Comparison of ENCODE assay signal across 10 cellular contexts in genomic region chr16:70687172-70687531, GRCh38. TPM values are rescaled to one million over a fixed set of nuclear protein-coding genes. Genes with fewer than 3 reads are reported as not detected.
DNase-seq lines count a peak whose midpoint lies in the region; ATAC-seq and TF ChIP-seq lines count a peak whose summit lies in the region.
"Had no signal": no experiment of that assay in that cellular context is flagged by ENCODE, and none has a peak within 500 bp of the region (broad histone marks: within the 10 kb centered on the region; RNA-seq: fewer than 3 reads in every experiment).

No MANE protein-coding gene starts in this region.

- no peak overlapping the region for H3K4me3 ChIP-seq in CD4-positive, alpha-beta memory T cell (ENCODE audit: low read length in 2 of 2)
- no peak overlapping the region for H3K4me3 ChIP-seq in NT2/D1 (ENCODE audit: insufficient read length, low read depth)
- H3K4me3 ChIP-seq in esophagus squamous epithelium: no peak overlapping the region
- no peak overlapping the region for H3K4me3 ChIP-seq in prostate gland
- H3K4me3 ChIP-seq in BE2C (ENCODE audit: low read depth, low read length): no peak overlapping the region

- H3K4me1 ChIP-seq in CD4-positive, alpha-beta memory T cell (ENCODE audit: insufficient read depth, low read length): peaks cover 7% of the 10 kb centered on the region
- peaks cover 36% of the 10 kb centered on the region for H3K4me1 ChIP-seq in NT2/D1 (ENCODE audit: insufficient read depth, insufficient read length)
- H3K4me1 ChIP-seq in esophagus squamous epithelium: peaks cover 80 to 95% (median 86%) of the 10 kb centered on the region in 3 donors
- H3K4me1 ChIP-seq in prostate gland (replicated peaks): peaks cover 38% of the 10 kb centered on the region
- H3K4me1 ChIP-seq in BE2C: peaks cover 34% of the 10 kb centered on the region
- H3K4me1 ChIP-seq: pancreas had no signal

- H3K36me3 ChIP-seq in CD4-positive, alpha-beta memory T cell (ENCODE audit: insufficient read depth, low read length): no peaks in the 10 kb centered on the region
- peaks cover 29% of the 10 kb centered on the region for H3K36me3 ChIP-seq in NT2/D1 (ENCODE audit: insufficient read depth, insufficient read length, low read length)
- H3K36me3 ChIP-seq in esophagus squamous epithelium: peaks cover 0 to 8% (median 0%) of the 10 kb centered on the region in 3 donors
- no peaks in the 10 kb centered on the region for H3K36me3 ChIP-seq in prostate gland
- H3K36me3 ChIP-seq in BE2C: peaks cover 3% of the 10 kb centered on the region; the same call in 1 of the 2 replicates
- H3K36me3 ChIP-seq: pancreas had no signal

- POLR2A ChIA-PET in CD4-positive, alpha-beta memory T cell (lab: Charles Lee; ENCODE audit: partially characterized antibody): no interaction called here

- TF ChIP-seq POLR2A in esophagus squamous epithelium (IDR thresholded peaks at IDR 0.05) (no peak), prostate gland (IDR thresholded peaks at IDR 0.05) (no peak)

- 61 to 88% methylated on average over 1 to 4 of the region's 6 CpGs for WGBS in esophagus squamous epithelium, 2 donors
- WGBS in prostate gland: 56% methylated on average over 2 of the region's 6 CpGs

- ATAC-seq in GM21515 (IDR thresholded peaks at IDR 0.05; ENCODE audit: unreplicated experiment): no peak
- ATAC-seq in HG02642 (IDR thresholded peaks at IDR 0.05; ENCODE audit: poor library complexity, unreplicated experiment): no peak
- ATAC-seq: pancreas had no signal

- no peak overlapping the region for H3K27ac ChIP-seq in CD4-positive, alpha-beta memory T cell (ENCODE audit: low read depth, low read length)
- H3K27ac ChIP-seq in esophagus squamous epithelium (peak overlapping the region; percentile 88 to 95 (median 92)), prostate gland (peak overlapping the region; percentile 82 to 92)

- peaks cover 5% of the 10 kb centered on the region for H3K27me3 ChIP-seq in CD4-positive, alpha-beta memory T cell (ENCODE audit: insufficient read depth, low read length)
- H3K27me3 ChIP-seq in NT2/D1 (ENCODE audit: insufficient read depth, insufficient read length) (no peaks in the 10 kb centered on the region), esophagus squamous epithelium (no peaks in the 10 kb centered on the region), prostate gland (replicated peaks; ENCODE audit: insufficient read depth) (no peaks in the 10 kb centered on the region), BE2C (no peaks in the 10 kb centered on the region)
- H3K27me3 ChIP-seq: pancreas had no signal

- intact Hi-C loops in CD4-positive, alpha-beta memory T cell (cut with micrococcal nuclease): loop anchor here (5.0 kb wide), 1 partner anchor 50 kb away; no protein-coding TSS in a partner anchor
- intact Hi-C loops in esophagus squamous epithelium (cut with DNase I) (no loop called here), prostate gland (cut with DNase I) (no loop called here)

- H3K9ac ChIP-seq in NT2/D1 (ENCODE audit: insufficient read length, low read depth): peak overlapping the region; percentile 77

- H3K4me1 Mint-ChIP-seq in CD4-positive, alpha-beta memory T cell: peaks cover 0 to 8% (median 3%) of the 10 kb centered on the region in 4 donors

- TF ChIP-seq CTCF in esophagus squamous epithelium (IDR thresholded peaks at IDR 0.05) (no peak), prostate gland (IDR thresholded peaks at IDR 0.05) (no peak), BE2C (IDR thresholded peaks at IDR 0.05; ENCODE audit: low read depth, low read length) (no peak)

- CTCF ChIA-PET in CD4-positive, alpha-beta memory T cell (lab: Charles Lee; ENCODE audit: partially characterized antibody): interaction anchor here (0.6 kb wide), 1 partner anchor 97 kb away, joined by 3 read pairs; no protein-coding TSS in a partner anchor

- H3K9me3 Mint-ChIP-seq in CD4-positive, alpha-beta memory T cell: no peaks in the 10 kb centered on the region

- no peaks in the 10 kb centered on the region for H3K9me3 ChIP-seq in CD4-positive, alpha-beta memory T cell (ENCODE audit: control insufficient read depth in 1 of 2, low read length in 2 of 2)
- H3K9me3 ChIP-seq in NT2/D1 (ENCODE audit: insufficient read depth, low read length): no peaks in the 10 kb centered on the region
- no peaks in the 10 kb centered on the region for H3K9me3 ChIP-seq in esophagus squamous epithelium
- no peaks in the 10 kb centered on the region for H3K9me3 ChIP-seq in prostate gland
- H3K9me3 ChIP-seq in BE2C: no peaks in the 10 kb centered on the region
- H3K9me3 ChIP-seq: pancreas had no signal

- peak overlapping the region in 5 of 8 donors; percentile 13 to 65 (median 61) for H3K4me3 Mint-ChIP-seq in CD4-positive, alpha-beta memory T cell

- peaks cover 0 to 2% of the 10 kb centered on the region in 2 donors for H3K36me3 Mint-ChIP-seq in CD4-positive, alpha-beta memory T cell

- no peak overlapping the region for H3K27ac Mint-ChIP-seq in CD4-positive, alpha-beta memory T cell

- no peak for DNase-seq in CD4-positive, alpha-beta memory T cell
- DNase-seq in NT2/D1 (ENCODE audit: low read depth, low spot score) (no peak), esophagus squamous epithelium (lab: John Stamatoyannopoulos, UW) (no peak), prostate gland (ENCODE audit: low spot score) (no peak), BE2C (no peak), SW 1271 (lab: John Stamatoyannopoulos, UW) (no peak)
- DNase-seq: NCI-H2029 treated with DMSO at 0.1 percent for 48 hours had no signal

- peaks cover 13 to 16% of the 10 kb centered on the region in 2 donors for H3K27me3 Mint-ChIP-seq in CD4-positive, alpha-beta memory T cell

RNA-seq across cellular contexts. Expression of gene MTSS2, which starts 1.3 kb away (rescaled TPM):
- 1 to 10 TPM; 1.8 to 1.9 TPM for total RNA-seq in CD4-positive, alpha-beta memory T cell
- not detected for polyA plus RNA-seq in CD4-positive, alpha-beta memory T cell
- 10 to 100 TPM; 15.5 to 39.7 (median 27.5) TPM for total RNA-seq in esophagus squamous epithelium
- 10 to 100 TPM; 42.4 to 92.4 TPM for total RNA-seq in prostate gland
- polyA plus RNA-seq in BE2C (2012; ENCODE audit: insufficient read depth, insufficient read length, low read depth): 211 TPM

RNA-seq across cellular contexts. Expression of gene IL34, which starts 40.8 kb away (rescaled TPM):
- not detected for total RNA-seq in CD4-positive, alpha-beta memory T cell
- polyA plus RNA-seq in CD4-positive, alpha-beta memory T cell: not detected
- total RNA-seq in esophagus squamous epithelium (10 to 100 TPM in 2 of 4 donors, 1 to 10 TPM in 2; 3.2 to 26.6 (median 9.1) TPM), prostate gland (10 to 100 TPM in 1 of 2 donors, 1 to 10 TPM in 1; 2.9 to 16.6 TPM)
- not detected for polyA plus RNA-seq in BE2C (2012; ENCODE audit: insufficient read depth, insufficient read length, low read depth)

Comparison
In these comparisons a context has a peak if more than half of its experiments do, and no peak if none do; other contexts are left out.
1. RNA of gene MTSS2, which starts 1.3 kb away (total RNA-seq): 42.4 to 92.4 TPM in prostate gland and 15.5 to 39.7 TPM in esophagus squamous epithelium; 1.8 to 1.9 TPM in CD4-positive, alpha-beta memory T cell; every median in the first group is over 4 times any median in the second.